ENCODE assay signal across 22 cellular contexts in the genomic region with DNA sequence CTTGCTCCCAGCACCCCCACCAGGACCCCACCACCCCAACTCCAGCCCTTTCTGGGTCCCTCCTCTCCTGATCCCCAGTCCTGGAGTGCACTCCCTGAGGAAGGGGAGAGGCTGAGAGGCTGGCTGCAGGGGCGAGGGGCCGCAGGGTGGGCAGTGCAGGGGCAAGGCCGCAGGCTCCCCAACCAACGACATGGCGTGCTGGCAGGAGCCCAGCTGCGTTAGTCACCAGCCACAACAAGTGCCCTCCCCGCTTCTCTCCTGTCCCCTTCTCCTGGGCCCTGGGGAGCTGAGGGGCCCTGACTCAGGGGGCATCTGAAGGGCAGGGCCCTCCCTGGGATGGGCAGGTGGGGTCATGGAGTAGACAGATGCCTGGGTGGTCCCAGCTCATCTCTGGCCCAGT. TPM values are rescaled to one million over a fixed set of nuclear protein-coding genes. Genes with fewer than 3 reads are reported as not detected.
"Had no signal": no experiment of that assay in that cellular context is flagged by ENCODE, and none has a peak within 500 bp of the region (broad histone marks: within the 10 kb centered on the region; RNA-seq: fewer than 3 reads in every experiment).

No MANE protein-coding gene starts in this region.

- H3K36me3 ChIP-seq: esophagus squamous epithelium, transverse colon had no signal

- H3K4me1 Mint-ChIP-seq: WTC11 had no signal

- H3K9me3 Mint-ChIP-seq: activated CD8-positive, alpha-beta T cell treated with anti-CD3 and anti-CD28 coated beads for 36 hours; activated naive CD4-positive, alpha-beta T cell treated with anti-CD3 and anti-CD28 coated beads, Interleukin-2, amount 50 U/mL, for 72 hours; WTC11 had no signal

- H3K27ac Mint-ChIP-seq: activated CD8-positive, alpha-beta T cell treated with anti-CD3 and anti-CD28 coated beads for 36 hours; activated naive CD4-positive, alpha-beta T cell treated with anti-CD3 and anti-CD28 coated beads, Interleukin-2, amount 50 U/mL, for 72 hours; WTC11 had no signal

- ATAC-seq: activated CD8-positive, alpha-beta T cell treated with anti-CD3 and anti-CD28 coated beads for 36 hours; sciatic nerve; stimulated activated naive CD8-positive, alpha-beta T cell treated with anti-CD3 and anti-CD28 coated beads, Interleukin-15, Interleukin-2, amounts not matched to agents 100 U/mL and 50 U/mL, for 24 hours; WTC11 had no signal

- H3K36me3 Mint-ChIP-seq: activated naive CD4-positive, alpha-beta T cell treated with anti-CD3 and anti-CD28 coated beads, Interleukin-2, amount 50 U/mL, for 72 hours; WTC11 had no signal

- FAIRE-seq: endothelial cell of umbilical vein had no signal

- H3K4me3 ChIP-seq: esophagus squamous epithelium, lung, transverse colon had no signal

- H3K4me3 Mint-ChIP-seq: activated CD8-positive, alpha-beta T cell treated with anti-CD3 and anti-CD28 coated beads for 36 hours had no signal

- H3K27ac ChIP-seq: esophagus squamous epithelium, transverse colon had no signal

- H3K9me3 ChIP-seq: esophagus squamous epithelium, transverse colon had no signal

- DNase-seq: activated CD4-positive, alpha-beta T cell treated with anti-CD3 and anti-CD28 coated beads for 4 hours; activated CD8-positive, alpha-beta memory T cell treated with anti-CD3 and anti-CD28 coated beads, Interleukin-2, amount 50 U/mL, for 4 hours; activated CD8-positive, alpha-beta T cell treated with anti-CD3 and anti-CD28 coated beads for 36 hours; activated effector memory CD4-positive, alpha-beta T cell treated with anti-CD3 and anti-CD28 coated beads, Interleukin-2, amount 50 U/mL, for 16 hours; activated T-cell treated with anti-CD3 and anti-CD28 coated beads, Interleukin-2, amount 50 U/mL, for 48 hours; amniotic stem cell; cortex of kidney; effector CD8-positive, alpha-beta T cell; esophagus squamous epithelium; head of caudate nucleus; midbrain; stimulated activated naive CD8-positive, alpha-beta T cell treated with anti-CD3 and anti-CD28 coated beads, Interleukin-15, Interleukin-2, amounts not matched to agents 100 U/mL and 50 U/mL, for 24 hours; T-helper 2 cell; transverse colon had no signal

RNA-seq across cellular contexts. Expression of a gene that starts 2.3 kb away (rescaled TPM):
- total RNA-seq: endothelial cell of umbilical vein, fibroblast of villous mesenchyme, osteocyte, pulmonary artery endothelial cell, sciatic nerve, transverse colon had no signal
- polyA plus RNA-seq: endothelial cell of umbilical vein had no signal
